In the genomic region with DNA sequence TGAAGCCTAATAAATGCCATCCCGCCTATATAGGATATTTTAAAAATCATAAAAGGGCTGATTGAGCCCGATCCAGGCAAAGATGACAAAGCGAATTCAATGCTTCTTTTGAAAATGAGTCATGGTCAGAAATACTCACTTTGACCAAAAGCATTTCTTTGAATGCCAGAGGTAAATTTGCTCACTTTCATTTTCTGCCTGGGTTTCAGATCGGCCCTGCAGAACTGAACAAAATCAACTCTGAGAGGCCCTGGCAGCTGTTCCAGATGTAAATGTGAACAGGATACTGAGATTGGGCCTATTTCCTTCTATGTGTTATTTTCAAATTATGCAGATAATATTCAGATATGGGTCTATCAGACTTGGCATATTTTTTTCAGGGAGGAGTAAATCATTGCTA, we compare ENCODE assay signal across 8 cellular contexts.
DNase-seq lines count a peak whose midpoint lies in the region; ATAC-seq and TF ChIP-seq lines count a peak whose summit lies in the region.

No MANE protein-coding gene starts in this region.

- H4K91ac ChIP-seq in neuronal stem cell (ENCODE audit: low read depth, low read length, poor library complexity): no peak overlapping the region

- H2BK5ac ChIP-seq in neuronal stem cell (ENCODE audit: low read length): no peak overlapping the region

- TF ChIP-seq POLR2A in lower leg skin (IDR thresholded peaks at IDR 0.05): no peak

- H3K4me3 ChIP-seq in adipocyte (ENCODE audit: low read length) (peak overlapping the region; percentile 33), neuronal stem cell (ENCODE audit: low read length in 2 of 2) (no peak overlapping the region), lower leg skin (ENCODE audit: low read depth, poor library complexity, severe bottlenecking) (no peak overlapping the region)

- H2AFZ ChIP-seq in neuronal stem cell (ENCODE audit: low read length): no peak overlapping the region

- TF ChIP-seq CTCF in lower leg skin (IDR thresholded peaks at IDR 0.05): no peak

- H2BK15ac ChIP-seq in neuronal stem cell (ENCODE audit: low read length): no peak overlapping the region

- H3K9me3 ChIP-seq in adipocyte (ENCODE audit: control insufficient read depth, low read length): no peaks in the 10 kb centered on the region
- no peaks in the 10 kb centered on the region for H3K9me3 ChIP-seq in neuronal stem cell (replicated peaks in 1 of 2; ENCODE audit: control insufficient read depth in 2 of 2, insufficient read depth in 1 of 2, low read depth in 1 of 2, low read length in 2 of 2)

- no peak overlapping the region for H3K4me2 ChIP-seq in neuronal stem cell (ENCODE audit: insufficient read depth, low read length, poor library complexity, severe bottlenecking)

- no peak overlapping the region for H3K27ac ChIP-seq in neuronal stem cell (replicated peaks; ENCODE audit: low read length)

- no peak overlapping the region for H2BK120ac ChIP-seq in neuronal stem cell (ENCODE audit: low read depth, low read length)

- no peaks in the 10 kb centered on the region for H3K27me3 ChIP-seq in adipocyte (replicated peaks; ENCODE audit: control insufficient read depth, insufficient read depth, low read length)
- no peaks in the 10 kb centered on the region for H3K27me3 ChIP-seq in neuronal stem cell (ENCODE audit: control insufficient read depth in 3 of 3, insufficient read depth in 3 of 3, low read depth in 1 of 3, low read length in 3 of 3)

- no peak overlapping the region for H3K4ac ChIP-seq in neuronal stem cell (ENCODE audit: low read length)

- H2AK5ac ChIP-seq in neuronal stem cell (ENCODE audit: low read depth, low read length): no peak overlapping the region

- peak overlapping the region; percentile 65 for H3K9ac ChIP-seq in adipocyte (ENCODE audit: low read length)
- no peak overlapping the region for H3K9ac ChIP-seq in neuronal stem cell (ENCODE audit: low read depth, low read length, poor library complexity)

- no CpG with 5 or more reads among the region's 4 CpGs for WGBS in neuronal stem cell (ENCODE audit: extremely low coverage in 2 of 2, insufficient read length in 2 of 2, insufficient replicate concordance in 1 of 2), 2 donors
- WGBS in lower leg skin, 2 donors: 38 to 45% methylated on average over 4 of the region's 4 CpGs

- no peaks in the 10 kb centered on the region for H3K79me1 ChIP-seq in neuronal stem cell (ENCODE audit: low read depth, low read length)

- peak; percentile 100 for ATAC-seq in HG03066 (IDR thresholded peaks at IDR 0.05; ENCODE audit: low read depth, unreplicated experiment)

- intact Hi-C loops in lower leg skin (cut with DNase I; ENCODE audit: low total_unique reads): no loop called here

- H2BK12ac ChIP-seq in neuronal stem cell (ENCODE audit: low read length): no peak overlapping the region

- H3K14ac ChIP-seq in neuronal stem cell (ENCODE audit: low read length): no peak overlapping the region

- no peak overlapping the region for H3K23ac ChIP-seq in neuronal stem cell (ENCODE audit: low read depth, low read length, poor library complexity)

- H3K4me1 ChIP-seq in adipocyte (ENCODE audit: control insufficient read depth, insufficient read depth, low read length) (peaks cover 36% of the 10 kb centered on the region), neuronal stem cell (ENCODE audit: control insufficient read depth in 2 of 2, insufficient read depth in 1 of 2, low read depth in 1 of 2, low read length in 2 of 2) (no peaks in the 10 kb centered on the region)

- no peak overlapping the region for H4K8ac ChIP-seq in neuronal stem cell (ENCODE audit: low read depth, low read length)

- peak; percentile 32 for DNase-seq in stimulated activated CD4-positive, alpha-beta T cell treated with anti-CD3 and anti-CD28 coated beads, Interleukin-15, amount 100 ng/mL, for 24 hours
- no peak for DNase-seq in stimulated activated CD4-positive, alpha-beta T cell treated with anti-CD3 and anti-CD28 coated beads, Interleukin-2, amount 100 ng/mL, for 24 hours
- DNase-seq in adipocyte (ENCODE audit: low read depth): peak; percentile 89
- DNase-seq in pons (ENCODE audit: low spot score): peak; percentile 3
- no peak for DNase-seq in COLO668 (lab: John Stamatoyannopoulos, UW; ENCODE audit: unreplicated experiment)
- no peak for DNase-seq in neuronal stem cell (ENCODE audit: low spot score)
- DNase-seq in lower leg skin (ENCODE audit: low spot score in 2 of 2): no peak

- no peaks in the 10 kb centered on the region for H3K36me3 ChIP-seq in adipocyte (ENCODE audit: control insufficient read depth, insufficient read depth, low read length, severe bottlenecking)
- no peaks in the 10 kb centered on the region for H3K36me3 ChIP-seq in neuronal stem cell (replicated peaks in 1 of 2; ENCODE audit: control insufficient read depth in 2 of 2, insufficient read depth in 2 of 2, low read length in 2 of 2)

- H3K18ac ChIP-seq in neuronal stem cell (ENCODE audit: low read length): no peak overlapping the region

Comparison
In these comparisons a context has a peak if more than half of its experiments do, and no peak if none do; other contexts are left out.
1. DNase-seq: peak in stimulated activated CD4-positive, alpha-beta T cell treated with anti-CD3 and anti-CD28 coated beads, Interleukin-15, amount 100 ng/mL, for 24 hours (single experiment), adipocyte (single experiment) and pons (single experiment); none in stimulated activated CD4-positive, alpha-beta T cell treated with anti-CD3 and anti-CD28 coated beads, Interleukin-2, amount 100 ng/mL, for 24 hours (0 of 2), COLO668 (single experiment), neuronal stem cell (single experiment) and lower leg skin (0 of 2).